Comparison of ENCODE assay signal across 8 cellular contexts in genomic region chr12:6534158-6534913, GRCh38. TPM values are rescaled to one million over a fixed set of nuclear protein-coding genes. Genes with fewer than 3 reads are reported as not detected.
A peak's percentile ranks its signal among the peaks of the same experiment; 100 is the strongest.
DNase-seq lines count a peak whose midpoint lies in the region; ATAC-seq and TF ChIP-seq lines count a peak whose summit lies in the region.

GAPDH (plus strand) TSS chr12:6534517; CDS start chr12:6534833, 316 bp downstream.

- H3K4me2 ChIP-seq in fibroblast of lung (ENCODE audit: extremely low read depth, insufficient read depth, low read length): peak within 1 kb of the TSS; percentile 100

- H3K9me3 Mint-ChIP-seq in activated T-helper 17 cell treated with anti-CD3 and anti-CD28 coated beads, Interleukin-2, amount 50 U/mL, for 72 hours: no peaks in the 10 kb centered on the region
- no peaks in the 10 kb centered on the region for H3K9me3 Mint-ChIP-seq in natural killer cell

- peaks cover 100% of the 10 kb centered on the region for H3K36me3 Mint-ChIP-seq in activated T-helper 17 cell treated with anti-CD3 and anti-CD28 coated beads, Interleukin-2, amount 50 U/mL, for 72 hours (ENCODE audit: low read depth)
- H3K36me3 Mint-ChIP-seq in natural killer cell: peaks cover 11% of the 10 kb centered on the region

- intact Hi-C loops in natural killer cell (cut with micrococcal nuclease): loop anchor here (2.0 to 10.0 kb wide), 5 partner anchors 64 to 470 kb away; partner anchors contain the start of genes CHD4 and VAMP1

- no peaks in the 10 kb centered on the region for H4K20me1 ChIP-seq in fibroblast of lung (ENCODE audit: control insufficient read depth, extremely low read depth, insufficient read depth, low read length)

- H3K27ac Mint-ChIP-seq in activated T-helper 17 cell treated with anti-CD3 and anti-CD28 coated beads, Interleukin-2, amount 50 U/mL, for 72 hours: peak within 1 kb of the TSS; percentile 98
- peak within 1 kb of the TSS; percentile 96 to 98 for H3K27ac Mint-ChIP-seq in natural killer cell

- peak within 1 kb of the TSS; percentile 73 for H2AFZ ChIP-seq in fibroblast of lung (ENCODE audit: low read length)

- H3K36me3 ChIP-seq in fibroblast of lung (ENCODE audit: control insufficient read depth, insufficient read depth, low read length): peaks cover 35% of the 10 kb centered on the region

- peak within 1 kb of the TSS; percentile 88 for H3K4me3 Mint-ChIP-seq in activated T-helper 17 cell treated with anti-CD3 and anti-CD28 coated beads, Interleukin-2, amount 50 U/mL, for 72 hours
- H3K4me3 Mint-ChIP-seq in natural killer cell: peak within 1 kb of the TSS; percentile 97

- no peaks in the 10 kb centered on the region for H3K27me3 Mint-ChIP-seq in activated T-helper 17 cell treated with anti-CD3 and anti-CD28 coated beads, Interleukin-2, amount 50 U/mL, for 72 hours
- H3K27me3 Mint-ChIP-seq in natural killer cell (ENCODE audit: low read depth in 2 of 2): no peaks in the 10 kb centered on the region

- H3K4me1 ChIP-seq in fibroblast of lung (ENCODE audit: control insufficient read depth, extremely low read depth, insufficient read depth, low read length): peaks cover 20% of the 10 kb centered on the region

- peak; percentile 53 for ATAC-seq in activated T-helper 17 cell treated with anti-CD3 and anti-CD28 coated beads, Interleukin-2, amount 50 U/mL, for 72 hours (replicated peaks)
- peak; percentile 69 to 88 (median 79) for ATAC-seq in natural killer cell
- ATAC-seq in stimulated activated naive CD8-positive, alpha-beta T cell treated with anti-CD3 and anti-CD28 coated beads, Interleukin-15, Interleukin-2, amounts not matched to agents 100 U/mL and 50 U/mL, for 24 hours: peak; percentile 53

- POLR2A ChIA-PET in RWPE1 (lab: Yijun Ruan, JAX; ENCODE audit: low non-redundant PET): interaction anchor here (0.5 to 1.5 kb wide), 7 partner anchors 19 to 301 kb away, joined by 3 to 5 read pairs (median 4); partner anchors contain the start of gene MRPL51

- peak within 1 kb of the TSS; percentile 95 for H3K27ac ChIP-seq in RWPE1
- H3K27ac ChIP-seq in fibroblast of lung (ENCODE audit: insufficient read depth, low read length): peak within 1 kb of the TSS; percentile 98

- TF ChIP-seq CTCF in LNCaP clone FGC (IDR thresholded peaks at IDR 0.05; ENCODE audit: control insufficient read depth, extremely low read depth, insufficient read depth) (no peak), RWPE1 (conservative IDR thresholded peaks at IDR 0.05; ENCODE audit: low read depth) (no peak), fibroblast of lung (conservative IDR thresholded peaks at IDR 0.05 in 1 of 2, IDR thresholded peaks at IDR 0.05 in 1 of 2; ENCODE audit: low read depth in 1 of 2, low read length in 2 of 2) (no peak), natural killer cell (IDR thresholded peaks at IDR 0.05) (no peak)

- peaks cover 8% of the 10 kb centered on the region for H3K4me1 Mint-ChIP-seq in activated T-helper 17 cell treated with anti-CD3 and anti-CD28 coated beads, Interleukin-2, amount 50 U/mL, for 72 hours
- peaks cover 29 to 52% of the 10 kb centered on the region in 2 donors for H3K4me1 Mint-ChIP-seq in natural killer cell

- CTCF ChIA-PET in RWPE1 (lab: Yijun Ruan, JAX): interaction anchor here (0.6 to 1.4 kb wide), 2 partner anchors 24 to 291 kb away, joined by 3 to 8 read pairs; no protein-coding TSS in a partner anchor

- no peaks in the 10 kb centered on the region for H3K27me3 ChIP-seq in fibroblast of lung (ENCODE audit: control insufficient read depth, insufficient read depth, low read length)

- H3K4me3 ChIP-seq in LNCaP clone FGC (ENCODE audit: low read depth, low read length) (peak within 1 kb of the TSS; percentile 98), fibroblast of lung (replicated peaks in 1 of 4; ENCODE audit: control extremely low read depth in 1 of 4, insufficient read depth in 1 of 4, low read depth in 3 of 4, low read length in 4 of 4) (peak within 1 kb of the TSS; percentile 86 to 98 (median 94))

- peak within 1 kb of the TSS; percentile 98 for H3K9ac ChIP-seq in fibroblast of lung (ENCODE audit: insufficient read depth, low read length)

- no peaks in the 10 kb centered on the region for H3K9me3 ChIP-seq in fibroblast of lung (ENCODE audit: control insufficient read depth, insufficient read depth, low read depth, low read length)

- DNase-seq in EH (ENCODE audit: low read depth) (peak; percentile 99), GOT3 (lab: John Stamatoyannopoulos, UW) (peak; percentile 94), LNCaP clone FGC (ENCODE audit: low read depth) (peak; percentile 91), RWPE1 (ENCODE audit: low spot score) (peak; percentile 89), fibroblast of lung (ENCODE audit: low read depth in 2 of 2) (peak; percentile 97), natural killer cell (peak; percentile 81)
- DNase-seq in stimulated activated naive CD8-positive, alpha-beta T cell treated with anti-CD3 and anti-CD28 coated beads, Interleukin-15, Interleukin-2, amounts not matched to agents 100 U/mL and 50 U/mL, for 24 hours: peak; percentile 93

- peaks cover 48% of the 10 kb centered on the region for H3K79me2 ChIP-seq in fibroblast of lung (ENCODE audit: control insufficient read depth, insufficient read depth, low read length)

RNA-seq across cellular contexts. Expression of gene GAPDH, which starts in this region (rescaled TPM):
- 1,000 to 10,000 TPM; 7,000 to 9,788 TPM for total RNA-seq in activated T-helper 17 cell treated with anti-CD3 and anti-CD28 coated beads, Interleukin-2, amount 50 U/mL, for 72 hours
- 4,386 and 6,255 TPM in 2 replicates for total RNA-seq in fibroblast of lung
- 8,983 and 11,838 TPM in 2 replicates for polyA plus RNA-seq in fibroblast of lung
- polyA plus RNA-seq in fibroblast of lung (2012): 8,065 and 9,561 TPM in 2 replicates
- polyA minus RNA-seq in fibroblast of lung (ENCODE audit: low replicate concordance): 22,076 and 22,226 TPM in 2 replicates
- 100 to 1,000 TPM; 606 to 729 (median 642) TPM for total RNA-seq in natural killer cell

Comparison
In these comparisons a context has a peak if more than half of its experiments do, and no peak if none do; other contexts are left out.
1. Peak in every context shown above with its lines: DNase-seq, ATAC-seq, H3K4me3 ChIP-seq and H3K27ac ChIP-seq.